In the genomic region with DNA sequence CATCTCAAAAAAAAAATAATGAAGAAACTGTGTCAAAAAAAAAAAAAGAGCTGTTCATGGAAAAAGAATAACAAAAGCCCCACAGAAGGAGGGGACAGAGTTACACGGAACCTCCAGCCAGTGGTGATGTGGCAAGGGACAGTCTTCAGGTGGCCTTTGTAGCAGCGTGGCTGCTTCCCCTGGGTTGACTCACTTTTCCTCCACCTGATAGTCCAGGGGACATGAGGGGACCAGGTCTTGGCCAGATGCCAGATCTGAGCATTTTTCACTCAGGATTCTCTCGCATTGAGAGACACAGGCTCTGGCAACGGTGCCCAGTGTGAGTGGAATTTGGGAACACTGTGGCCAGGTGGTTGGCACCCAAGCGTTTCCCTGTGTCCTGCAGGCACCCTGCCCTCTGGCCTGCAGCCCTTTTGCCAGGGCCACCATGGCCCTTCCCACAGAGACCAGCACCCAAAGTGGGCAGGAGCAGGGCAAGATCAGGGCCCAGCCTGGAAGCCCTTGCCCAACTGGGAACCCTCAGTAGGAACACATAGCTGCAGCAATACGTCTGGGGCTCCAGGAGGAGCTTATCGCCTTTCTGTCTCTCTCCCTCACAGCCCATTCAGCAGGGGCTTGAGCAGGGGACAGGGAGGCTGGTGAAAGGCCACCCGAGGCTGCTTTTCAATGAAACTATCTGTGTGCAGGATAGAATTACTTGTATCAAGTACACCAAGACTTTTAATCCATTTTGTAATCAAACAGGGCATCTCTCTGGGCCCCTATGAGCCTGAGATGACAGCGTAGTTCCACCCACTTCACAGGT, we compare ENCODE assay signal across 18 cellular contexts.
"Had no signal": no experiment of that assay in that cellular context is flagged by ENCODE, and none has a peak within 500 bp of the region (broad histone marks: within the 10 kb centered on the region; RNA-seq: fewer than 3 reads in every experiment).

No MANE protein-coding gene starts in this region.

- H3K27ac ChIP-seq: coronary artery, ovary, thyroid gland had no signal

- H3K4me1 Mint-ChIP-seq: activated B cell treated with CpG ODN at 0.5 μM for 24 hours; activated naive CD4-positive, alpha-beta T cell treated with anti-CD3 and anti-CD28 coated beads, Interleukin-2, amount 50 U/mL, for 24 hours; stimulated activated memory B cell treated with anti-CD40 and anti-IgM and Interleukin-4, amounts not matched to agents 10 μg/mL and 1 μg/mL and 100 μg/mL, for 72 hours had no signal

- H3K36me3 ChIP-seq: ovary, thyroid gland had no signal

- ATAC-seq: activated CD8-positive, alpha-beta T cell treated with anti-CD3 and anti-CD28 coated beads for 36 hours; activated T-cell treated with anti-CD3 and anti-CD28 coated beads, Interleukin-2, amount 50 U/mL, for 4 hours; stimulated activated memory B cell treated with anti-CD40 and anti-IgM and Interleukin-4, amounts not matched to agents 10 μg/mL and 1 μg/mL and 100 μg/mL, for 72 hours had no signal

- H3K27me3 ChIP-seq: ovary, thyroid gland had no signal

- H3K4me1 ChIP-seq: thyroid gland had no signal

- H3K4me3 Mint-ChIP-seq: activated B cell treated with CpG ODN at 0.5 μM for 24 hours; activated CD8-positive, alpha-beta T cell treated with anti-CD3 and anti-CD28 coated beads for 36 hours; activated naive CD4-positive, alpha-beta T cell treated with anti-CD3 and anti-CD28 coated beads, Interleukin-2, amount 50 U/mL, for 24 hours; activated T-cell treated with anti-CD3 and anti-CD28 coated beads, Interleukin-2, amount 50 U/mL, for 4 hours; nephron progenitor cell; stimulated activated memory B cell treated with anti-CD40 and anti-IgM and Interleukin-4, amounts not matched to agents 10 μg/mL and 1 μg/mL and 100 μg/mL, for 72 hours had no signal

- H3K9me3 Mint-ChIP-seq: activated B cell treated with CpG ODN at 0.5 μM for 24 hours; activated CD8-positive, alpha-beta T cell treated with anti-CD3 and anti-CD28 coated beads for 36 hours; activated naive CD4-positive, alpha-beta T cell treated with anti-CD3 and anti-CD28 coated beads, Interleukin-2, amount 50 U/mL, for 24 hours; activated T-cell treated with anti-CD3 and anti-CD28 coated beads, Interleukin-2, amount 50 U/mL, for 4 hours; nephron progenitor cell; stimulated activated memory B cell treated with anti-CD40 and anti-IgM and Interleukin-4, amounts not matched to agents 10 μg/mL and 1 μg/mL and 100 μg/mL, for 72 hours had no signal

- H3K36me3 Mint-ChIP-seq: activated naive CD4-positive, alpha-beta T cell treated with anti-CD3 and anti-CD28 coated beads, Interleukin-2, amount 50 U/mL, for 24 hours; stimulated activated memory B cell treated with anti-CD40 and anti-IgM and Interleukin-4, amounts not matched to agents 10 μg/mL and 1 μg/mL and 100 μg/mL, for 72 hours had no signal

- H3K4me3 ChIP-seq: coronary artery, ovary, thyroid gland had no signal

- H3K9me3 ChIP-seq: ovary, thyroid gland had no signal

- DNase-seq: activated B cell treated with CpG ODN at 0.5 μM for 24 hours; activated CD4-positive, alpha-beta T cell treated with anti-CD3 and anti-CD28 coated beads for 48 hours; activated CD8-positive, alpha-beta T cell treated with anti-CD3 and anti-CD28 coated beads for 36 hours; activated effector memory CD4-positive, alpha-beta T cell treated with Interleukin-2 at 50 U/mL for 16 hours; activated T-cell treated with anti-CD3 and anti-CD28 coated beads, Interleukin-2, amount 50 U/mL, for 4 hours; amniotic stem cell; caudate nucleus; effector CD4-positive, alpha-beta T cell; foreskin fibroblast; hypothalamus; nephron progenitor cell; ovary; stimulated activated CD4-positive, alpha-beta T cell treated with anti-CD3 and anti-CD28 coated beads, Interleukin-12 subunit alpha, Interleukin-12 subunit beta, amount 100 ng/mL, for 4 hours; stimulated activated CD4-positive, alpha-beta T cell treated with anti-CD3 and anti-CD28 coated beads, Interleukin-2, amount 100 ng/mL, for 24 hours; thyroid gland had no signal

- H3K27ac Mint-ChIP-seq: activated B cell treated with CpG ODN at 0.5 μM for 24 hours; activated CD8-positive, alpha-beta T cell treated with anti-CD3 and anti-CD28 coated beads for 36 hours; activated naive CD4-positive, alpha-beta T cell treated with anti-CD3 and anti-CD28 coated beads, Interleukin-2, amount 50 U/mL, for 24 hours; nephron progenitor cell; stimulated activated memory B cell treated with anti-CD40 and anti-IgM and Interleukin-4, amounts not matched to agents 10 μg/mL and 1 μg/mL and 100 μg/mL, for 72 hours had no signal
